In the genomic region with DNA sequence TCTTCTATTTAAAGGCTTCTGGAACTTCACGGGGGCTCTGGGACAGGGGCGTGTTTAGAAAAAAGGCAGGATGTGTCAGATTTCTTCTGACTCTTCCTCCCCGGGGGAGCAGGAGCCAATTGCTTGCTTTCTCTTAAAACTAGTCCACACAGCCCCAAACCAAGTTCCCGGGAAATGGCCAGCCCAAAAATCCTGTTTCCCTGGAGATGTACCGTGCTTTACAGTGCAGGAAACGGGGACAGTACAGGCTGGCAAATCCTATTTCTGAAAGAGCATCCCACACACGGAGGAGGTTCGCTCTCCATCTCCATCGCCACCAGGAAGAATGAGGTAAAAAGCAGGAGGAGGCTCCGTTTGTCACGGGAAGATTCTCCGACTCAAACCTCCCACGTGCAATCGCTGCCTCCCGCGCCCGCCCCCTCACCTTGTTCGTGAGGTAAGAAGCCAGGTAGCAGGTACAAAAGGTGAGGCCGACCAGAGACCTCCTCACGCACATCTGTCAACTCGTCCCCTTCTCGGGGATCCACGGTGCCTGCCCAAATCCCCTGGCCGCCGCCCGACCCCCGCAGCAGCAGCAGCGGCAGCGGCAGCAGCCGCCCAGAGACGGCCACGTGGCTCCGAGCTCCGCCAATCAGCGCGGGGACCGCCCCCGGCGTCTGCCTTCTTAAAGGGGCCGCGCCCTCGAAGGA, we compare ENCODE assay signal across 8 cellular contexts. TPM values are rescaled to one million over a fixed set of nuclear protein-coding genes. Genes with fewer than 3 reads are reported as not detected.
DNase-seq lines count a peak whose midpoint lies in the region; ATAC-seq and TF ChIP-seq lines count a peak whose summit lies in the region.

No MANE protein-coding gene starts in this region.

- H3K27me3 ChIP-seq in DOHH2 (ENCODE audit: control insufficient read depth, low read length): no peaks in the 10 kb centered on the region

- no peaks in the 10 kb centered on the region for H3K36me3 ChIP-seq in DOHH2 (ENCODE audit: control insufficient read depth, low read length)

- H3K4me3 Mint-ChIP-seq in nephron progenitor cell: peak overlapping the region; percentile 96
- H3K4me3 Mint-ChIP-seq in stimulated activated naive CD8-positive, alpha-beta T cell treated with anti-CD3 and anti-CD28 coated beads, Interleukin-15, Interleukin-2, amounts not matched to agents 100 ng/mL and 50 ng/mL, for 24 hours: peak overlapping the region; percentile 92

- peak; percentile 45 for DNase-seq in Jurkat, Clone E6-1 (ENCODE audit: low read depth, low spot score)
- DNase-seq in RWPE1 (ENCODE audit: low spot score) (peak; percentile 68), activated gamma-delta T cell treated with Interleukin-2 at 50 U/mL for 16 hours (peak; percentile 68), fibroblast of villous mesenchyme (ENCODE audit: low read depth) (peak; percentile 67), nephron progenitor cell (peak; percentile 89)

- TF ChIP-seq CTCF in DOHH2 (IDR thresholded peaks at IDR 0.05; ENCODE audit: low read depth, low read length, poor library complexity, severe bottlenecking) (no peak), RWPE1 (conservative IDR thresholded peaks at IDR 0.05; ENCODE audit: low read depth) (no peak), fibroblast of villous mesenchyme (IDR thresholded peaks at IDR 0.05; ENCODE audit: insufficient read depth, low read depth, low read length) (no peak), nephron progenitor cell (IDR thresholded peaks at IDR 0.05) (no peak)

- peaks cover 5% of the 10 kb centered on the region for H3K36me3 Mint-ChIP-seq in nephron progenitor cell (ENCODE audit: low read depth)
- no peaks in the 10 kb centered on the region for H3K36me3 Mint-ChIP-seq in stimulated activated naive CD8-positive, alpha-beta T cell treated with anti-CD3 and anti-CD28 coated beads, Interleukin-15, Interleukin-2, amounts not matched to agents 100 ng/mL and 50 ng/mL, for 24 hours (ENCODE audit: low read depth)

- H3K9me2 ChIP-seq in DOHH2 (replicated peaks; ENCODE audit: control insufficient read depth, low read length): no peaks in the 10 kb centered on the region

- peak overlapping the region; percentile 72 for H3K4me2 ChIP-seq in DOHH2 (ENCODE audit: low read length)

- H3K27ac Mint-ChIP-seq in nephron progenitor cell: peak overlapping the region; percentile 98
- H3K27ac Mint-ChIP-seq in stimulated activated naive CD8-positive, alpha-beta T cell treated with anti-CD3 and anti-CD28 coated beads, Interleukin-15, Interleukin-2, amounts not matched to agents 100 ng/mL and 50 ng/mL, for 24 hours: peak overlapping the region; percentile 82

- no peak overlapping the region for H3K27ac ChIP-seq in DOHH2 (ENCODE audit: low read depth, low read length)
- peak overlapping the region; percentile 77 for H3K27ac ChIP-seq in RWPE1

- H3K4me3 ChIP-seq in DOHH2 (ENCODE audit: low read length): peak overlapping the region; percentile 78
- H3K4me3 ChIP-seq in Jurkat, Clone E6-1 (ENCODE audit: low read length): peak overlapping the region; percentile 93
- H3K4me3 ChIP-seq in fibroblast of villous mesenchyme (ENCODE audit: low read depth, low read length): peak overlapping the region; percentile 96

- ATAC-seq in GM21576 (IDR thresholded peaks at IDR 0.05; ENCODE audit: unreplicated experiment): peak; percentile 96

- CTCF ChIA-PET in RWPE1 (lab: Yijun Ruan, JAX): no interaction called here

- peaks cover 13% of the 10 kb centered on the region for H3K4me1 Mint-ChIP-seq in nephron progenitor cell
- peaks cover 28% of the 10 kb centered on the region for H3K4me1 Mint-ChIP-seq in stimulated activated naive CD8-positive, alpha-beta T cell treated with anti-CD3 and anti-CD28 coated beads, Interleukin-15, Interleukin-2, amounts not matched to agents 100 ng/mL and 50 ng/mL, for 24 hours (ENCODE audit: low read depth)

- H3K27me3 Mint-ChIP-seq in nephron progenitor cell (ENCODE audit: low read depth, poor library complexity): peaks cover 7% of the 10 kb centered on the region
- H3K27me3 Mint-ChIP-seq in stimulated activated naive CD8-positive, alpha-beta T cell treated with anti-CD3 and anti-CD28 coated beads, Interleukin-15, Interleukin-2, amounts not matched to agents 100 ng/mL and 50 ng/mL, for 24 hours: no peaks in the 10 kb centered on the region

- POLR2A ChIA-PET in RWPE1 (lab: Yijun Ruan, JAX; ENCODE audit: low non-redundant PET): no interaction called here

- H3K9me3 Mint-ChIP-seq in nephron progenitor cell: peaks cover 16% of the 10 kb centered on the region
- H3K9me3 Mint-ChIP-seq in stimulated activated naive CD8-positive, alpha-beta T cell treated with anti-CD3 and anti-CD28 coated beads, Interleukin-15, Interleukin-2, amounts not matched to agents 100 ng/mL and 50 ng/mL, for 24 hours: no peaks in the 10 kb centered on the region

- H4K20me1 ChIP-seq in DOHH2 (ENCODE audit: control insufficient read depth, insufficient read depth, low read depth, low read length): no peaks in the 10 kb centered on the region

- H3K79me2 ChIP-seq in DOHH2 (ENCODE audit: control insufficient read depth, low read length): peaks cover 15% of the 10 kb centered on the region

- H3F3A ChIP-seq in DOHH2 (ENCODE audit: control insufficient read depth, insufficient read depth): no peaks in the 10 kb centered on the region

- peaks cover 10% of the 10 kb centered on the region for H3K4me1 ChIP-seq in DOHH2 (ENCODE audit: control insufficient read depth, low read length)

- 0 out of 2 replicates have a peak, but pooled peaks cover 3% of the 10 kb centered on the region for H3K9me3 ChIP-seq in DOHH2 (ENCODE audit: control insufficient read depth, insufficient read depth, low read length)

RNA-seq across cellular contexts. Expression of a gene that starts 15.6 kb away (rescaled TPM):
- 20.6 TPM for polyA plus RNA-seq in Jurkat, Clone E6-1 (2012; ENCODE audit: insufficient read depth, insufficient read length)
- 63.5 and 71.2 TPM in 2 replicates for total RNA-seq in fibroblast of villous mesenchyme
